In genomic region chr20:25299801-25300200, GRCh38 we compare ENCODE assay signal across 13 cellular contexts. TPM values are rescaled to one million over a fixed set of nuclear protein-coding genes. Genes with fewer than 3 reads are reported as not detected.
A peak's percentile ranks its signal among the peaks of the same experiment; 100 is the strongest.
DNase-seq lines count a peak whose midpoint lies in the region; ATAC-seq and TF ChIP-seq lines count a peak whose summit lies in the region.
"Had no signal": no experiment of that assay in that cellular context is flagged by ENCODE, and none has a peak within 500 bp of the region (broad histone marks: within the 10 kb centered on the region; RNA-seq: fewer than 3 reads in every experiment).

No MANE protein-coding gene starts in this region.

- no peaks in the 10 kb centered on the region for H3K36me3 ChIP-seq in MM.1S (replicated peaks; ENCODE audit: insufficient read depth, low read length)

- no peaks in the 10 kb centered on the region for H3K9me3 ChIP-seq in MM.1S (replicated peaks; ENCODE audit: insufficient read depth, low read length)
- H3K9me3 ChIP-seq: upper lobe of left lung had no signal

- H3K9me3 Mint-ChIP-seq in activated naive CD4-positive, alpha-beta T cell treated with anti-CD3 and anti-CD28 coated beads, Interleukin-2, amount 10 ng/mL, durations not matched to agents 7 days and 5 days, result no peaks in the 10 kb centered on the region
- no peaks in the 10 kb centered on the region for H3K9me3 Mint-ChIP-seq in endothelial cell (ENCODE audit: unreplicated experiment)
- H3K9me3 Mint-ChIP-seq: activated CD4-positive, alpha-beta T cell treated with anti-CD3 and anti-CD28 coated beads, Interleukin-2, amount 10 ng/mL, durations not matched to agents 24 days and 14 days had no signal

- peaks cover 85% of the 10 kb centered on the region for H3K4me1 ChIP-seq in MM.1S (ENCODE audit: low read length)

- peak overlapping the region; percentile 21 for H3K27ac Mint-ChIP-seq in activated naive CD4-positive, alpha-beta T cell treated with anti-CD3 and anti-CD28 coated beads, Interleukin-2, amount 10 ng/mL, durations not matched to agents 7 days and 5 days
- peak overlapping the region; percentile 42 for H3K27ac Mint-ChIP-seq in endothelial cell (ENCODE audit: unreplicated experiment)
- H3K27ac Mint-ChIP-seq: activated CD4-positive, alpha-beta T cell treated with anti-CD3 and anti-CD28 coated beads, Interleukin-2, amount 10 ng/mL, durations not matched to agents 24 days and 14 days had no signal

- peaks cover 3% of the 10 kb centered on the region for H3K36me3 Mint-ChIP-seq in activated naive CD4-positive, alpha-beta T cell treated with anti-CD3 and anti-CD28 coated beads, Interleukin-2, amount 10 ng/mL, durations not matched to agents 7 days and 5 days
- no peaks in the 10 kb centered on the region for H3K36me3 Mint-ChIP-seq in endothelial cell (ENCODE audit: low read depth, unreplicated experiment)

- no peaks in the 10 kb centered on the region for H3K9me2 ChIP-seq in MM.1S (replicated peaks; ENCODE audit: insufficient read depth, low read length)

- peak overlapping the region; percentile 95 for H3K9ac ChIP-seq in MM.1S (ENCODE audit: low read length)

- H3F3A ChIP-seq in MM.1S (ENCODE audit: insufficient read depth, low read length), result peaks cover 73% of the 10 kb centered on the region

- H3K4me3 ChIP-seq in MM.1S (ENCODE audit: low read length), result no peak overlapping the region
- no peak overlapping the region for H3K4me3 ChIP-seq in retinal pigment epithelial cell (ENCODE audit: low read length)
- H3K4me3 ChIP-seq: upper lobe of left lung had no signal

- no peak for ATAC-seq in HG03439 (IDR thresholded peaks at IDR 0.05; ENCODE audit: unreplicated experiment)

- no peak for DNase-seq in activated naive CD4-positive, alpha-beta T cell treated with anti-CD3 and anti-CD28 coated beads, Interleukin-2, amount 10 ng/mL, durations not matched to agents 7 days and 5 days
- no peak for DNase-seq in activated naive CD4-positive, alpha-beta T cell treated with Interleukin-2 at 50 U/mL for 16 hours
- peak; percentile 85 for DNase-seq in MM.1S
- DNase-seq in endothelial cell (ENCODE audit: low spot score), result no peak
- DNase-seq in retinal pigment epithelial cell (ENCODE audit: low read depth), result no peak
- no peak for DNase-seq in SHP77 (lab: John Stamatoyannopoulos, UW)
- no peak for DNase-seq in SHP77 treated with DMSO at 0.1 percent for 48 hours (lab: John Stamatoyannopoulos, UW)
- DNase-seq: activated CD4-positive, alpha-beta T cell treated with anti-CD3 and anti-CD28 coated beads, Interleukin-2, amount 10 ng/mL, durations not matched to agents 24 days and 14 days; NCI-H2081; posterior cingulate gyrus; upper lobe of left lung had no signal

- H3K27me3 Mint-ChIP-seq in activated naive CD4-positive, alpha-beta T cell treated with anti-CD3 and anti-CD28 coated beads, Interleukin-2, amount 10 ng/mL, durations not matched to agents 7 days and 5 days, result no peaks in the 10 kb centered on the region
- peaks cover 14% of the 10 kb centered on the region for H3K27me3 Mint-ChIP-seq in endothelial cell (ENCODE audit: unreplicated experiment)
- H3K27me3 Mint-ChIP-seq: activated CD4-positive, alpha-beta T cell treated with anti-CD3 and anti-CD28 coated beads, Interleukin-2, amount 10 ng/mL, durations not matched to agents 24 days and 14 days had no signal

- H3K27me3 ChIP-seq in MM.1S (replicated peaks; ENCODE audit: insufficient read depth, low read length), result no peaks in the 10 kb centered on the region
- H3K27me3 ChIP-seq: upper lobe of left lung had no signal

- H3K4me3 Mint-ChIP-seq in activated naive CD4-positive, alpha-beta T cell treated with anti-CD3 and anti-CD28 coated beads, Interleukin-2, amount 10 ng/mL, durations not matched to agents 7 days and 5 days, result no peak overlapping the region
- H3K4me3 Mint-ChIP-seq in endothelial cell (ENCODE audit: unreplicated experiment), result no peak overlapping the region
- H3K4me3 Mint-ChIP-seq: activated CD4-positive, alpha-beta T cell treated with anti-CD3 and anti-CD28 coated beads, Interleukin-2, amount 10 ng/mL, durations not matched to agents 24 days and 14 days had no signal

- peaks cover 4% of the 10 kb centered on the region for H3K4me1 Mint-ChIP-seq in activated naive CD4-positive, alpha-beta T cell treated with anti-CD3 and anti-CD28 coated beads, Interleukin-2, amount 10 ng/mL, durations not matched to agents 7 days and 5 days
- H3K4me1 Mint-ChIP-seq in endothelial cell (ENCODE audit: unreplicated experiment), result no peaks in the 10 kb centered on the region
- H3K4me1 Mint-ChIP-seq: activated CD4-positive, alpha-beta T cell treated with anti-CD3 and anti-CD28 coated beads, Interleukin-2, amount 10 ng/mL, durations not matched to agents 24 days and 14 days had no signal

- CTCF ChIA-PET in activated naive CD4-positive, alpha-beta T cell treated with anti-CD3 and anti-CD28 coated beads, Interleukin-2, amount 10 ng/mL, durations not matched to agents 7 days and 5 days (lab: Charles Lee), result interaction anchor here (1.2 to 2.3 kb wide), 4 partner anchors 10 to 108 kb away, joined by 3 to 9 read pairs (median 5); partner anchors contain the start of gene GINS1

- H2AFZ ChIP-seq in MM.1S (ENCODE audit: low read length), result no peak overlapping the region

- peak overlapping the region; percentile 100 for H3K27ac ChIP-seq in MM.1S (ENCODE audit: low read length)
- H3K27ac ChIP-seq: C4-2B, upper lobe of left lung had no signal

- TF ChIP-seq CTCF in MM.1S (IDR thresholded peaks at IDR 0.05; ENCODE audit: low read length), result peak; percentile 39
- TF ChIP-seq CTCF in endothelial cell (IDR thresholded peaks at IDR 0.05; ENCODE audit: unreplicated experiment), result no peak
- TF ChIP-seq CTCF in retinal pigment epithelial cell (conservative IDR thresholded peaks at IDR 0.05; ENCODE audit: low read depth, low read length), result peak; percentile 22

- peaks cover 12% of the 10 kb centered on the region for H3K79me2 ChIP-seq in MM.1S (ENCODE audit: low read length)

- no peaks in the 10 kb centered on the region for H4K20me1 ChIP-seq in MM.1S (ENCODE audit: insufficient read depth, low read length)

- H3K4me2 ChIP-seq in MM.1S (ENCODE audit: low read depth, low read length), result peak overlapping the region; percentile 52; the same call in 1 of the 2 replicates

RNA-seq across cellular contexts. Expression of gene PYGB, which starts 51.9 kb away (rescaled TPM):
- total RNA-seq in endothelial cell (ENCODE audit: unreplicated experiment), result 57.9 TPM
